14 cellular contexts compared by ENCODE assay signal in the genomic region with DNA sequence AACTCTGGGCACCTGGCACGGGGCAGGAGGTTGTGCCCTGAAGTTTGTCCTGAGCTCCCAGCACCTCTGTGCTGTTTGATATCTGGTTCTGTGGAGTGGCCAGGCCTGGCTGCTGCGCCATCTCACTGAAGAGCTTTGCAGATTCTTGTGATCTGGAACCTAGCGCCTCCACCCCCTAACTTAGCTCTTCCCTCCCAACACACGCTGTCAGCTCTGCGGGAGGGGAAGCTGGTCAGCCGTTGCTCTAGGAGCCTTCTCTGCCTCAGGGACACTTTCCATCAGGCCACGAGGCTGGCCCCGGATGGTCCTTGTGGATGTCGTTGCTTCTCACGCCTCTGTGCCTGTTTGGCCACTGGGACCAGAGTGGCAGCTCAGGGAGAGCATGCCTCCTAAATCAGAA.
A peak's percentile ranks its signal among the peaks of the same experiment; 100 is the strongest.
DNase-seq lines count a peak whose midpoint lies in the region; ATAC-seq and TF ChIP-seq lines count a peak whose summit lies in the region.
"Had no signal": no experiment of that assay in that cellular context is flagged by ENCODE, and none has a peak within 500 bp of the region (broad histone marks: within the 10 kb centered on the region; RNA-seq: fewer than 3 reads in every experiment).

No MANE protein-coding gene starts in this region.

- dilution Hi-C loops in mammary epithelial cell (cut with HindIII; ENCODE audit: low sequenced_read_pairs) = no loop called here

- H3K27me3 ChIP-seq in right cardiac atrium (ENCODE audit: control insufficient read depth, insufficient read depth) = no peaks in the 10 kb centered on the region
- H3K27me3 ChIP-seq in endodermal cell (ENCODE audit: control insufficient read depth, insufficient read depth, low read length, poor library complexity, severe bottlenecking) = no peaks in the 10 kb centered on the region
- no peaks in the 10 kb centered on the region for H3K27me3 ChIP-seq in mammary epithelial cell (ENCODE audit: insufficient read depth, low read length)
- H3K27me3 ChIP-seq: BLaER1 had no signal

- intact Hi-C loops in right cardiac atrium (cut with DNase I) (no loop called here), cardiac septum (cut with DNase I) (loop anchor here (10.0 kb wide), 1 partner anchor 287 kb away; no protein-coding TSS in a partner anchor), posterior vena cava (cut with DNase I) (no loop called here), mammary epithelial cell (cut with micrococcal nuclease) (no loop called here)

- H3K4me3 ChIP-seq in right cardiac atrium (ENCODE audit: low read length) (no peak overlapping the region), endodermal cell (ENCODE audit: low read length) (no peak overlapping the region), mammary epithelial cell (replicated peaks in 1 of 3; ENCODE audit: insufficient read depth in 1 of 3, low read depth in 2 of 3, low read length in 3 of 3) (no peak overlapping the region)
- H3K4me3 ChIP-seq: BLaER1, GM23338, HAP-1 had no signal

- 67% methylated on average over 10 of the region's 10 CpGs for WGBS in right cardiac atrium
- 74 to 83% methylated on average over 9 to 10 of the region's 10 CpGs for WGBS in endodermal cell (ENCODE audit: insufficient coverage in 1 of 2, insufficient read length in 1 of 2), 2 experiments
- 81% methylated on average over 10 of the region's 10 CpGs for WGBS in mammary epithelial cell (ENCODE audit: low coverage, missing lambda C conversion rate)

- H3K9ac ChIP-seq in endodermal cell (ENCODE audit: extremely low read depth, low read length, poor library complexity, severe bottlenecking) = no peak overlapping the region
- H3K9ac ChIP-seq in mammary epithelial cell (ENCODE audit: insufficient read depth, low read length) = no peak overlapping the region
- H3K9ac ChIP-seq: BLaER1 had no signal

- H3K36me3 Mint-ChIP-seq in endodermal cell (ENCODE audit: low read depth) = peaks cover 4% of the 10 kb centered on the region

- no peaks in the 10 kb centered on the region for H3K9me3 Mint-ChIP-seq in endodermal cell
- H3K9me3 Mint-ChIP-seq: CD8-positive, alpha-beta memory T cell; GM23338 had no signal

- TF ChIP-seq CTCF in endodermal cell (conservative IDR thresholded peaks at IDR 0.05) (no peak), mammary epithelial cell (conservative IDR thresholded peaks at IDR 0.05 in 1 of 2, IDR thresholded peaks at IDR 0.05 in 1 of 2; ENCODE audit: extremely low read depth in 1 of 2, insufficient read depth in 1 of 2, low read depth in 1 of 2, low read length in 2 of 2) (no peak)

- no peaks in the 10 kb centered on the region for H3K36me3 ChIP-seq in endodermal cell (ENCODE audit: control insufficient read depth, insufficient read depth, low read length)
- no peaks in the 10 kb centered on the region for H3K36me3 ChIP-seq in mammary epithelial cell (ENCODE audit: insufficient read depth, low read length)
- H3K36me3 ChIP-seq: HAP-1 had no signal

- ATAC-seq in right cardiac atrium (peak; percentile 55), GM21381 (IDR thresholded peaks at IDR 0.05; ENCODE audit: unreplicated experiment) (no peak)
- ATAC-seq: GM23338 had no signal

- in situ Hi-C loops in mammary epithelial cell (cut with MboI; ENCODE audit: low sequenced_read_pairs in 2 of 2) = no loop called here

- H3K4me3 Mint-ChIP-seq in endodermal cell = no peak overlapping the region
- H3K4me3 Mint-ChIP-seq: CD8-positive, alpha-beta memory T cell; GM23338 had no signal

- H3K9me3 ChIP-seq in right cardiac atrium (ENCODE audit: control insufficient read depth, low read length) (no peaks in the 10 kb centered on the region), endodermal cell (ENCODE audit: control insufficient read depth, low read length) (no peaks in the 10 kb centered on the region), mammary epithelial cell (replicated peaks; ENCODE audit: insufficient read depth, low read length) (no peaks in the 10 kb centered on the region)
- H3K9me3 ChIP-seq: Caco-2, HAP-1 had no signal

- DNase-seq in right cardiac atrium = no peak
- DNase-seq in cardiac septum (ENCODE audit: low spot score) = no peak
- peak; percentile 69 for DNase-seq in endodermal cell
- peak; percentile 53 for DNase-seq in posterior vena cava (ENCODE audit: low spot score)
- DNase-seq in DMS79 (lab: John Stamatoyannopoulos, UW) = no peak
- DNase-seq in mammary epithelial cell = no peak
- DNase-seq: 8988T; AML-193; Caco-2; CD8-positive, alpha-beta memory T cell had no signal

- no peak overlapping the region for H2AFZ ChIP-seq in mammary epithelial cell (ENCODE audit: low read depth, low read length)
- H2AFZ ChIP-seq: GM23338 had no signal

- H4K20me1 ChIP-seq in mammary epithelial cell (ENCODE audit: insufficient read depth, low read length) = no peaks in the 10 kb centered on the region
- H4K20me1 ChIP-seq: BLaER1 had no signal

- H3K4me2 ChIP-seq in mammary epithelial cell (ENCODE audit: insufficient read depth, low read depth, low read length) = no peak overlapping the region
- H3K4me2 ChIP-seq: BLaER1, GM23338 had no signal

- H3K4me1 ChIP-seq in right cardiac atrium (ENCODE audit: control insufficient read depth, insufficient read depth, low read length) = no peaks in the 10 kb centered on the region
- H3K4me1 ChIP-seq in endodermal cell (ENCODE audit: control insufficient read depth, insufficient read depth, low read length) = no peaks in the 10 kb centered on the region
- no peaks in the 10 kb centered on the region for H3K4me1 ChIP-seq in mammary epithelial cell (ENCODE audit: insufficient read depth, low read length)
- H3K4me1 ChIP-seq: BLaER1, HAP-1 had no signal

- BruUV-seq in mammary epithelial cell (replicated peaks; lab: Mats Ljungman, UMichigan) = no TSS peak

- no peaks in the 10 kb centered on the region for H3K79me2 ChIP-seq in mammary epithelial cell (ENCODE audit: insufficient read depth, low read length)

- no peak overlapping the region for H3K27ac Mint-ChIP-seq in endodermal cell
- H3K27ac Mint-ChIP-seq: CD8-positive, alpha-beta memory T cell; GM23338 had no signal

- no peaks in the 10 kb centered on the region for H3K4me1 Mint-ChIP-seq in endodermal cell
- H3K4me1 Mint-ChIP-seq: CD8-positive, alpha-beta memory T cell; GM23338 had no signal

- CTCF ChIA-PET in mammary epithelial cell (lab: Charles Lee; ENCODE audit: low non-redundant PET) = interaction anchor here (0.6 kb wide), 1 partner anchor 149 kb away, joined by 3 read pairs; no protein-coding TSS in a partner anchor

- H3K27me3 Mint-ChIP-seq in endodermal cell (ENCODE audit: insufficient read depth) = no peaks in the 10 kb centered on the region
- H3K27me3 Mint-ChIP-seq: CD8-positive, alpha-beta memory T cell had no signal

- H3K27ac ChIP-seq in right cardiac atrium (ENCODE audit: low read length) = no peak overlapping the region
- no peak overlapping the region for H3K27ac ChIP-seq in endodermal cell (ENCODE audit: low read depth, low read length)
- H3K27ac ChIP-seq in mammary epithelial cell (ENCODE audit: insufficient read depth, low read depth, low read length) = no peak overlapping the region
- H3K27ac ChIP-seq: BLaER1 had no signal

Comparison
In these comparisons a context has a peak if more than half of its experiments do, and no peak if none do; other contexts are left out.
1. DNase-seq: peak in endodermal cell (single experiment) and posterior vena cava (single experiment); none in right cardiac atrium (0 of 3), cardiac septum (single experiment), DMS79 (single experiment) and mammary epithelial cell (single experiment).